1 cellular context compared by ENCODE assay signal in genomic region chr5:96439477-96440184, GRCh38.
A peak's percentile ranks its signal among the peaks of the same experiment; 100 is the strongest.
TF ChIP-seq lines count a peak whose summit lies in the region.

No MANE protein-coding gene starts in this region.

TF ChIP-seq in GM12878, 131 proteins besides CTCF, POLR2A, EP300 and RAD21 (continued from another document and continues in another):
- TF ChIP-seq RELB (IDR thresholded peaks at IDR 0.05; ENCODE audit: low read depth) (peak; percentile 42), LARP7 (IDR thresholded peaks at IDR 0.05) (no peak), FOXK2 (IDR thresholded peaks at IDR 0.05) (no peak), SIN3A (IDR thresholded peaks at IDR 0.05; ENCODE audit: low read depth, low read length) (no peak), PBX3 (IDR thresholded peaks at IDR 0.05; ENCODE audit: insufficient replicate concordance, low read depth, low read length) (no peak), CBX3 (IDR thresholded peaks at IDR 0.05; ENCODE audit: borderline replicate concordance, low read depth) (no peak), BACH1 (IDR thresholded peaks at IDR 0.05; ENCODE audit: borderline replicate concordance) (no peak), RBBP5 (conservative IDR thresholded peaks at IDR 0.05) (no peak), ASH2L (IDR thresholded peaks at IDR 0.05; ENCODE audit: borderline replicate concordance, low read depth) (no peak), IRF4 (IDR thresholded peaks at IDR 0.05; ENCODE audit: low read depth, low read length) (no peak), SUZ12 (IDR thresholded peaks at IDR 0.05; ENCODE audit: unreplicated experiment) (no peak), STAT3 (IDR thresholded peaks at IDR 0.05; ENCODE audit: low read depth, low read length) (no peak), GATAD2B (conservative IDR thresholded peaks at IDR 0.05; ENCODE audit: low read depth) (no peak), HSF1 (IDR thresholded peaks at IDR 0.05; ENCODE audit: low read depth, low read length) (no peak), REST (IDR thresholded peaks at IDR 0.05; ENCODE audit: low read depth, low read length) (no peak), ZNF687 (IDR thresholded peaks at IDR 0.05) (no peak), SREBF2 (IDR thresholded peaks at IDR 0.05; ENCODE audit: low read length) (no peak), MEF2B (IDR thresholded peaks at IDR 0.05; ENCODE audit: partially characterized antibody, poor library complexity, severe bottlenecking) (peak; percentile 80), ZBED1 (IDR thresholded peaks at IDR 0.05; ENCODE audit: borderline replicate concordance) (no peak), ZNF384 (IDR thresholded peaks at IDR 0.05; ENCODE audit: borderline replicate concordance, low read depth, low read length) (no peak; the same call in 1 of the 2 replicates), JUNB (IDR thresholded peaks at IDR 0.05) (peak; percentile 68), SRF (IDR thresholded peaks at IDR 0.05; ENCODE audit: low read depth in 2 of 2, low read length in 2 of 2) (no peak), NFXL1 (IDR thresholded peaks at IDR 0.05; ENCODE audit: borderline replicate concordance) (no peak), JUND (IDR thresholded peaks at IDR 0.05; ENCODE audit: low read depth, low read length) (no peak), EED (IDR thresholded peaks at IDR 0.05; ENCODE audit: low read depth) (no peak), RUNX3 (IDR thresholded peaks at IDR 0.05; ENCODE audit: low read length) (peak; percentile 30; the same call in 1 of the 2 replicates), CREM (IDR thresholded peaks at IDR 0.05; ENCODE audit: low read depth) (peak; percentile 32; the same call in 1 of the 2 replicates), MEF2A (IDR thresholded peaks at IDR 0.05; ENCODE audit: insufficient read depth, low read depth, low read length) (no peak), CEBPB (IDR thresholded peaks at IDR 0.05; ENCODE audit: borderline replicate concordance in 1 of 2, low read depth in 2 of 2, low read length in 2 of 2) (no peak), NR2F1 (conservative IDR thresholded peaks at IDR 0.05) (no peak), ETV6 (conservative IDR thresholded peaks at IDR 0.05 in 1 of 2, IDR thresholded peaks at IDR 0.05 in 1 of 2; ENCODE audit: borderline replicate concordance in 1 of 2, low read depth in 1 of 2) (peak in 1 of 2 experiments; percentile 73; a peak in 1 of 4 replicates), POLR2AphosphoS2 (IDR thresholded peaks at IDR 0.05; ENCODE audit: low read depth, low read length) (no peak), USF2 (IDR thresholded peaks at IDR 0.05; ENCODE audit: borderline replicate concordance, low read depth, low read length) (no peak), CHD1 (IDR thresholded peaks at IDR 0.05; ENCODE audit: low read depth, low read length) (no peak), SKIL (IDR thresholded peaks at IDR 0.05; ENCODE audit: low read depth, poor library complexity, severe bottlenecking) (peak; percentile 26), NR2C2 (IDR thresholded peaks at IDR 0.05; ENCODE audit: borderline replicate concordance, control insufficient read depth, insufficient read length, low read depth) (no peak), ATF2 (IDR thresholded peaks at IDR 0.05; ENCODE audit: low read length) (peak; percentile 45; the same call in 1 of the 2 replicates), IKZF2 (IDR thresholded peaks at IDR 0.05) (peak in 1 of 2 experiments; percentile 85; a peak in 2 of 4 replicates), NFYA (IDR thresholded peaks at IDR 0.05; ENCODE audit: borderline replicate concordance, low read depth, low read length) (no peak), TARDBP (IDR thresholded peaks at IDR 0.05; ENCODE audit: borderline replicate concordance) (no peak), EGR1 (IDR thresholded peaks at IDR 0.05; ENCODE audit: borderline replicate concordance in 1 of 2, low read depth in 2 of 2, low read length in 2 of 2) (no peak), TCF12 (IDR thresholded peaks at IDR 0.05; ENCODE audit: low read depth, low read length) (no peak), NRF1 (conservative IDR thresholded peaks at IDR 0.05; ENCODE audit: low read depth, low read length) (no peak), BCL3 (IDR thresholded peaks at IDR 0.05; ENCODE audit: borderline replicate concordance, insufficient read depth, low read depth, low read length, poor library complexity, severe bottlenecking) (no peak), RAD51 (IDR thresholded peaks at IDR 0.05) (no peak; the same call in 1 of the 2 replicates), ZZZ3 (IDR thresholded peaks at IDR 0.05; ENCODE audit: control insufficient read depth, insufficient read length, low read depth) (no peak), ZNF622 (IDR thresholded peaks at IDR 0.05) (no peak)
